ENCODE assay signal across 15 cellular contexts in genomic region chr1:184518958-184519357, GRCh38.
DNase-seq lines count a peak whose midpoint lies in the region; ATAC-seq and TF ChIP-seq lines count a peak whose summit lies in the region.
"Had no signal": no experiment of that assay in that cellular context is flagged by ENCODE, and none has a peak within 500 bp of the region (broad histone marks: within the 10 kb centered on the region; RNA-seq: fewer than 3 reads in every experiment).

No MANE protein-coding gene starts in this region.

- H3K27me3 ChIP-seq in right cardiac atrium (ENCODE audit: control insufficient read depth, insufficient read depth) (no peaks in the 10 kb centered on the region), ectodermal cell (ENCODE audit: control insufficient read depth, insufficient read depth, low read length, poor library complexity, severe bottlenecking) (no peaks in the 10 kb centered on the region), uterus (no peaks in the 10 kb centered on the region)

- ATAC-seq in Right ventricle myocardium superior (ENCODE audit: poor library complexity) (peak; percentile 40), right cardiac atrium (no peak)

- H3K36me3 ChIP-seq in ectodermal cell (ENCODE audit: control insufficient read depth, insufficient read depth, low read length) (no peaks in the 10 kb centered on the region), uterus (no peaks in the 10 kb centered on the region)

- no peak for TF ChIP-seq POLR2A in uterus (IDR thresholded peaks at IDR 0.05)

- H3K27ac Mint-ChIP-seq in progenitor cell of endocrine pancreas: peak overlapping the region; percentile 18
- H3K27ac Mint-ChIP-seq: B cell, CD14-positive monocyte had no signal

- H3K4me1 ChIP-seq in right cardiac atrium (ENCODE audit: control insufficient read depth, insufficient read depth, low read length): peaks cover 5% of the 10 kb centered on the region
- H3K4me1 ChIP-seq in ectodermal cell (ENCODE audit: control insufficient read depth, insufficient read depth, low read length): peaks cover 2% of the 10 kb centered on the region
- peaks cover 0 to 12% of the 10 kb centered on the region in 2 donors for H3K4me1 ChIP-seq in uterus

- H3K9me3 ChIP-seq in right cardiac atrium (ENCODE audit: control insufficient read depth, low read length): no peaks in the 10 kb centered on the region
- H3K9me3 ChIP-seq in ectodermal cell (ENCODE audit: control insufficient read depth, low read length): no peaks in the 10 kb centered on the region
- no peaks in the 10 kb centered on the region for H3K9me3 ChIP-seq in uterus
- H3K9me3 ChIP-seq: SK-N-SH had no signal

- no peaks in the 10 kb centered on the region for H3K27me3 Mint-ChIP-seq in progenitor cell of endocrine pancreas

- no peak overlapping the region for H3K4me3 Mint-ChIP-seq in progenitor cell of endocrine pancreas (ENCODE audit: low read depth)
- H3K4me3 Mint-ChIP-seq: B cell, CD14-positive monocyte had no signal

- TF ChIP-seq CTCF in progenitor cell of endocrine pancreas (IDR thresholded peaks at IDR 0.05; ENCODE audit: unreplicated experiment) (no peak), uterus (IDR thresholded peaks at IDR 0.05) (no peak)

- DNase-seq in Right ventricle myocardium superior (no peak), right cardiac atrium (no peak), progenitor cell of endocrine pancreas (ENCODE audit: low spot score, unreplicated experiment) (no peak), uterus (no peak), SHP77 treated with DMSO at 0.1 percent for 48 hours (lab: John Stamatoyannopoulos, UW) (no peak), DMS79 (lab: John Stamatoyannopoulos, UW) (no peak)
- DNase-seq: Karpas-422, NCI-H1694 treated with DMSO at 0.1 percent for 48 hours, NCI-H2171 treated with DMSO at 0.1 percent for 48 hours, NCI-H524 treated with DMSO at 0.1 percent for 48 hours, OCI-M1, SK-N-SH had no signal

- peaks cover 4% of the 10 kb centered on the region for H3K36me3 Mint-ChIP-seq in progenitor cell of endocrine pancreas (ENCODE audit: insufficient read depth)

- intact Hi-C loops in Right ventricle myocardium superior (cut with DNase I): no loop called here
- intact Hi-C loops in right cardiac atrium (cut with DNase I): no loop called here
- intact Hi-C loops in uterus (cut with DNase I; ENCODE audit: low total_unique reads): no loop called here

- no peaks in the 10 kb centered on the region for H3K4me1 Mint-ChIP-seq in progenitor cell of endocrine pancreas (ENCODE audit: low read depth)
- H3K4me1 Mint-ChIP-seq: B cell had no signal

- WGBS in right cardiac atrium: 46% methylated on average over 2 of the region's 2 CpGs
- 89 to 99% methylated on average over 2 of the region's 2 CpGs for WGBS in ectodermal cell, 2 experiments

- peaks cover 5% of the 10 kb centered on the region for H3K9me3 Mint-ChIP-seq in progenitor cell of endocrine pancreas (ENCODE audit: low read depth)

- H3K4me3 ChIP-seq in right cardiac atrium (ENCODE audit: low read length) (no peak overlapping the region), ectodermal cell (ENCODE audit: insufficient read depth, low read depth, low read length) (no peak overlapping the region), uterus (no peak overlapping the region)

- H3K27ac ChIP-seq in right cardiac atrium (ENCODE audit: low read length) (no peak overlapping the region), ectodermal cell (ENCODE audit: insufficient read depth, low read depth, low read length, poor library complexity, severe bottlenecking) (peak overlapping the region; percentile 17), uterus (peak overlapping the region; percentile 14 to 40)
